Comparison of ENCODE assay signal across 20 cellular contexts in the genomic region with DNA sequence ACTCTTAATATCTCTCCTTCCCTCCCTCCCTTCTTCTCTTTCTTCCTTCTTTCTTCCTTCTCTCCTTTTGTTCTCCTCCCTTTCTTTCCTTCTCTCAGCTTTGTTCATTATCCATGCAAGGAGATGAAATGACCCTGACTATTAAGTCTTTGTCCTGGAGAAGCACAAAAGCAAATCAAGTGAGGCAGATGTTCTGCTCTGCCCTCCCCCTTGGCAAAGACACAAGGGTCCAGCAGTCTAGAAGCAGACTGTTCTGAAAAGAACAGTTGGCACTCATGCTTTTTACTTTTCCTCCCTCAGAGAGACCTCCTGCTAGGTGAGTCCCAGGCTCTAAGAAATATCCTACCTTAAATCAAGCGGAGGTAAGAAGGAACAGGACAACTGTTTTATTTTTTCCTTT.
"Had no signal": no experiment of that assay in that cellular context is flagged by ENCODE, and none has a peak within 500 bp of the region (broad histone marks: within the 10 kb centered on the region; RNA-seq: fewer than 3 reads in every experiment).

No MANE protein-coding gene starts in this region.

- H3K4me3 ChIP-seq: heart left ventricle, psoas muscle, spleen, thoracic aorta, transverse colon had no signal

- H3K36me3 ChIP-seq: heart left ventricle, spleen, thoracic aorta, transverse colon had no signal

- DNase-seq: cerebellar nuclear complex; erythroblast; foreskin keratinocyte; heart left ventricle; hippocampal formation; kidney glomerular epithelial cell; mammary epithelial cell; natural killer cell; psoas muscle; retina; spleen; stimulated activated CD4-positive, alpha-beta T cell treated with anti-CD3 and anti-CD28 coated beads, Interleukin-2, amount 100 ng/mL, for 24 hours; stimulated activated CD4-positive, alpha-beta T cell treated with anti-CD3 and anti-CD28 coated beads, Interleukin-4, amount 100 ng/mL, for 4 hours; stimulated activated naive B cell treated with anti-CD40 and anti-IgM and Interleukin-4, amounts not matched to agents 10 μg/mL and 1 μg/mL and 100 μg/mL, for 72 hours; stimulated activated naive CD8-positive, alpha-beta T cell treated with anti-CD3 and anti-CD28 coated beads, Interleukin-15, amount 100 ng/mL, for 72 hours; transverse colon had no signal

- H3K9ac ChIP-seq: parathyroid adenoma had no signal

- H3K27me3 ChIP-seq: foreskin keratinocyte, heart left ventricle, spleen, transverse colon had no signal

- H3K27ac ChIP-seq: foreskin keratinocyte, heart left ventricle, parathyroid adenoma, psoas muscle, spleen, thoracic aorta, transverse colon had no signal

- H3K4me1 ChIP-seq: foreskin keratinocyte, parathyroid adenoma, psoas muscle, spleen had no signal

- ATAC-seq: foreskin keratinocyte; heart left ventricle; left lobe of liver; natural killer cell; psoas muscle; sciatic nerve; stimulated activated naive B cell treated with anti-CD40 and anti-IgM and Interleukin-4, amounts not matched to agents 10 μg/mL and 1 μg/mL and 100 μg/mL, for 72 hours; stimulated activated naive CD8-positive, alpha-beta T cell treated with anti-CD3 and anti-CD28 coated beads, Interleukin-15, amount 100 ng/mL, for 72 hours had no signal

- H3K79me2 ChIP-seq: parathyroid adenoma had no signal
